Comparison of ENCODE assay signal across 8 cellular contexts in the genomic region with DNA sequence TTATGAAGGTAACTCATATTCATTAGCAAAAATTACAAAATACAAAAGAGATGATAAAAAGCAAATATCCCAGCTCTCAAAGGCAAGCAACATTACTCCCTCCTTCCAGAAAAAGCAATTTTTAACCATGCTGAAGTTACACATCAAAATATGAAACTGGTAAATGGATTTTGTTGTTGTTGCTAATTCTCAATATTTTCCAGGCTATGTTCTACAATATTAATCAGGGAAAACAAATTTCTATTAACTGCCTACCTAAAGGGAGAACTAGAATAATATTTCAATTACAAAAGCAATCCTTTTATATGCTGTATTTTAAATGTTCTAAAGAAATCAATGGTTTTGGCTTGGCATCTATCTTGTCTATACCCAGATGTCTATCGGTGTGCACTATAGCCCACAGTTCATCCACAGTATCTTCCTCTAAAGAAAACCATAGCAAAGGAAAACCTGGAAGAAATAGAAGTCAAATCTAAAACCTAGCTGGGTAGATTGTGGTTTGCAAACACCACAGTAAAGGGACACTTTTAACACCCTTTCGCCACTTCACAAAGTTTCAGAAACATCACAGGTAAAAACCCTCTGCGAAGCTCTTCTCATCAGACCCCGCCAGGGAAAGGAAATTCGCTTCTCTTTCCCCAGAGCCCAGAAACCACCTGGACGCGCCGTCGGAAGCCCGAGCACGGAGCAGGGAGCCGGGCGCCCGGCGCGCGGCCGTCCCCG. TPM values are rescaled to one million over a fixed set of nuclear protein-coding genes. Genes with fewer than 3 reads are reported as not detected.
DNase-seq lines count a peak whose midpoint lies in the region; ATAC-seq and TF ChIP-seq lines count a peak whose summit lies in the region.

No MANE protein-coding gene starts in this region.

- H3K4me3 ChIP-seq in mucosa of rectum (ENCODE audit: low read length in 2 of 2) (peak overlapping the region; percentile 73 to 75), MM.1S (ENCODE audit: low read length) (no peak overlapping the region)

- H3K4me1 ChIP-seq in mucosa of rectum (ENCODE audit: control insufficient read depth in 2 of 2, insufficient read depth in 2 of 2, low read length in 2 of 2) (peaks cover 4 to 11% of the 10 kb centered on the region in 2 donors), MM.1S (ENCODE audit: low read length) (no peaks in the 10 kb centered on the region)

- H3K4me1 Mint-ChIP-seq in brain = peaks cover 5% of the 10 kb centered on the region

- H3K9me3 ChIP-seq in mucosa of rectum (ENCODE audit: control insufficient read depth in 2 of 2, low read length in 2 of 2) (no peaks in the 10 kb centered on the region), MM.1S (replicated peaks; ENCODE audit: insufficient read depth, low read length) (no peaks in the 10 kb centered on the region)

- no peak overlapping the region for H3K4me2 ChIP-seq in MM.1S (ENCODE audit: low read depth, low read length)

- H3F3A ChIP-seq in MM.1S (ENCODE audit: insufficient read depth, low read length) = no peaks in the 10 kb centered on the region

- H4K20me1 ChIP-seq in MM.1S (ENCODE audit: insufficient read depth, low read length) = no peaks in the 10 kb centered on the region

- peak overlapping the region; percentile 69 to 83 (median 74) for H3K4me3 Mint-ChIP-seq in brain

- H3K36me3 Mint-ChIP-seq in brain = no peaks in the 10 kb centered on the region

- H3K9ac ChIP-seq in mucosa of rectum (ENCODE audit: low read depth in 1 of 2, low read length in 2 of 2) = peak overlapping the region; percentile 84 to 95
- no peak overlapping the region for H3K9ac ChIP-seq in MM.1S (ENCODE audit: low read length)

- H3K27me3 Mint-ChIP-seq in brain = peaks cover 80% of the 10 kb centered on the region

- H3K36me3 ChIP-seq in mucosa of rectum (ENCODE audit: control insufficient read depth in 2 of 2, insufficient read depth in 2 of 2, low read length in 2 of 2) = no peaks in the 10 kb centered on the region
- H3K36me3 ChIP-seq in MM.1S (replicated peaks; ENCODE audit: insufficient read depth, low read length) = no peaks in the 10 kb centered on the region

- H3K9me3 Mint-ChIP-seq in brain = peaks cover 0 to 9% (median 6%) of the 10 kb centered on the region in 5 experiments

- no peak for TF ChIP-seq CTCF in brain (conservative IDR thresholded peaks at IDR 0.05)
- TF ChIP-seq CTCF in MM.1S (IDR thresholded peaks at IDR 0.05; ENCODE audit: low read length) = no peak

- H3K27ac ChIP-seq in mucosa of rectum (ENCODE audit: low read depth in 2 of 2, low read length in 2 of 2) (peak overlapping the region; percentile 87 to 93), MM.1S (ENCODE audit: low read length) (no peak overlapping the region)

- H3K27me3 ChIP-seq in mucosa of rectum (ENCODE audit: control insufficient read depth in 2 of 2, insufficient read depth in 2 of 2, low read length in 2 of 2) (peaks cover 0 to 2% of the 10 kb centered on the region in 2 donors), MM.1S (replicated peaks; ENCODE audit: insufficient read depth, low read length) (no peaks in the 10 kb centered on the region)

- no peak overlapping the region for H2AFZ ChIP-seq in MM.1S (ENCODE audit: low read length)

- DNase-seq in NCI-H345 (lab: John Stamatoyannopoulos, UW) (peak; percentile 54), NCI-H345 treated with DMSO at 0.1 percent for 48 hours (lab: John Stamatoyannopoulos, UW; ENCODE audit: unreplicated experiment) (no peak), hepatic stellate cell (ENCODE audit: low spot score) (no peak), MM.1S (no peak)

- peak; percentile 28 for ATAC-seq in HG03196 (IDR thresholded peaks at IDR 0.05; ENCODE audit: unreplicated experiment)
- no peak for ATAC-seq in HG02870 (IDR thresholded peaks at IDR 0.05; ENCODE audit: unreplicated experiment)

- H3K9me2 ChIP-seq in MM.1S (replicated peaks; ENCODE audit: insufficient read depth, low read length) = no peaks in the 10 kb centered on the region

- no peaks in the 10 kb centered on the region for H3K79me2 ChIP-seq in MM.1S (ENCODE audit: low read length)

- H3K27ac Mint-ChIP-seq in brain = no peak overlapping the region

RNA-seq across cellular contexts. Expression of gene TC2N, which starts 32.0 kb away (rescaled TPM):
- polyA plus RNA-seq in brain (ENCODE audit: insufficient read depth, low read depth, low replicate concordance) = 0.20 TPM
